In genomic region chr20:64261138-64261537, GRCh38 we compare ENCODE assay signal across 11 cellular contexts. TPM values are rescaled to one million over a fixed set of nuclear protein-coding genes. Genes with fewer than 3 reads are reported as not detected.
DNase-seq lines count a peak whose midpoint lies in the region; ATAC-seq and TF ChIP-seq lines count a peak whose summit lies in the region.
"Had no signal": no experiment of that assay in that cellular context is flagged by ENCODE, and none has a peak within 500 bp of the region (broad histone marks: within the 10 kb centered on the region; RNA-seq: fewer than 3 reads in every experiment).

No MANE protein-coding gene starts in this region.

- H3K27me3 ChIP-seq in breast epithelium (no peaks in the 10 kb centered on the region), mammary epithelial cell (ENCODE audit: insufficient read depth, low read length) (no peaks in the 10 kb centered on the region), lower lobe of right lung (ENCODE audit: low read depth) (no peaks in the 10 kb centered on the region), upper lobe of right lung (no peaks in the 10 kb centered on the region), SJCRH30 (no peaks in the 10 kb centered on the region)
- H3K27me3 ChIP-seq: MG63 had no signal

- ATAC-seq in lower lobe of right lung (peak; percentile 18 to 34), upper lobe of right lung (peak; percentile 48)
- no peak for ATAC-seq in activated CD4-positive, CD25-positive, alpha-beta regulatory T cell treated with anti-CD3 and anti-CD28 coated beads, Interleukin-2, amount 50 U/mL, for 24 hours

- no peaks in the 10 kb centered on the region for H4K20me1 ChIP-seq in mammary epithelial cell (ENCODE audit: insufficient read depth, low read length)

- H3K4me2 ChIP-seq in mammary epithelial cell (ENCODE audit: insufficient read depth, low read depth, low read length), result no peak overlapping the region

- whole genome bisulfite sequencing in mammary epithelial cell (ENCODE audit: low coverage, missing lambda C conversion rate), result 85% methylated on average over 8 of the region's 9 CpGs

- H3K9ac ChIP-seq in mammary epithelial cell (ENCODE audit: insufficient read depth, low read length), result no peak overlapping the region

- no peak for TF ChIP-seq POLR2A in breast epithelium (IDR thresholded peaks at IDR 0.05)

- peak overlapping the region; percentile 26 to 65 for H3K27ac ChIP-seq in breast epithelium
- no peak overlapping the region for H3K27ac ChIP-seq in mammary epithelial cell (ENCODE audit: insufficient read depth, low read depth, low read length)
- H3K27ac ChIP-seq in lower lobe of right lung, result peak overlapping the region; percentile 50
- H3K27ac ChIP-seq in upper lobe of right lung, result peak overlapping the region; percentile 47
- H3K27ac ChIP-seq in SJCRH30, result no peak overlapping the region

- CTCF ChIA-PET in mammary epithelial cell (lab: Charles Lee; ENCODE audit: low non-redundant PET), result no interaction called here

- H3K36me3 ChIP-seq in breast epithelium (no peaks in the 10 kb centered on the region), mammary epithelial cell (ENCODE audit: insufficient read depth, low read length) (no peaks in the 10 kb centered on the region), lower lobe of right lung (peaks cover 33% of the 10 kb centered on the region), upper lobe of right lung (peaks cover 10% of the 10 kb centered on the region), SJCRH30 (no peaks in the 10 kb centered on the region)

- no peak overlapping the region for H2AFZ ChIP-seq in mammary epithelial cell (ENCODE audit: low read depth, low read length)

- no peak for TF ChIP-seq CTCF in breast epithelium (IDR thresholded peaks at IDR 0.05)
- TF ChIP-seq CTCF in mammary epithelial cell (conservative IDR thresholded peaks at IDR 0.05 in 1 of 2, IDR thresholded peaks at IDR 0.05 in 1 of 2; ENCODE audit: extremely low read depth in 1 of 2, insufficient read depth in 1 of 2, low read depth in 1 of 2, low read length in 2 of 2), result no peak
- no peak for TF ChIP-seq CTCF in lower lobe of right lung (IDR thresholded peaks at IDR 0.05)
- no peak for TF ChIP-seq CTCF in upper lobe of right lung (IDR thresholded peaks at IDR 0.05)

- dilution Hi-C loops in mammary epithelial cell (cut with HindIII; ENCODE audit: low sequenced_read_pairs), result loop anchor here (5.0 kb wide), 1 partner anchor 44 kb away; no protein-coding TSS in a partner anchor

- H3K4me1 ChIP-seq in breast epithelium (peaks cover 0 to 10% of the 10 kb centered on the region in 2 donors), mammary epithelial cell (ENCODE audit: insufficient read depth, low read length) (peaks cover 7% of the 10 kb centered on the region), lower lobe of right lung (peaks cover 42% of the 10 kb centered on the region), upper lobe of right lung (peaks cover 44% of the 10 kb centered on the region), SJCRH30 (no peaks in the 10 kb centered on the region)

- in situ Hi-C loops in mammary epithelial cell (cut with MboI; ENCODE audit: low sequenced_read_pairs in 2 of 2), result no loop called here

- BruUV-seq in mammary epithelial cell (replicated peaks; lab: Mats Ljungman, UMichigan), result no TSS peak

- intact Hi-C loops in breast epithelium (cut with DNase I; ENCODE audit: low total_unique reads) (no loop called here), mammary epithelial cell (cut with micrococcal nuclease) (no loop called here), lower lobe of right lung (cut with DNase I) (no loop called here), upper lobe of right lung (cut with DNase I) (no loop called here)

- H3K79me2 ChIP-seq in mammary epithelial cell (ENCODE audit: insufficient read depth, low read length), result peaks cover 30% of the 10 kb centered on the region

- DNase-seq in breast epithelium (ENCODE audit: low spot score in 2 of 2) (no peak), mammary epithelial cell (no peak), dedifferentiated amniotic fluid mesenchymal stem cell (ENCODE audit: extremely low spot score) (peak; percentile 34), lower lobe of right lung (no peak), upper lobe of right lung (no peak), SJCRH30 (no peak), SIG-M5 treated with dmso at 0.1 percent for 504 hours (lab: John Stamatoyannopoulos, UW; ENCODE audit: unreplicated experiment) (no peak)
- DNase-seq: amniotic stem cell; MG63; stimulated activated CD4-positive, alpha-beta T cell treated with anti-CD3 and anti-CD28 coated beads, Interleukin-2, amount 100 ng/mL, for 24 hours had no signal

- H3K4me3 ChIP-seq in breast epithelium (peak overlapping the region in 1 of 3 donors; percentile 21), mammary epithelial cell (replicated peaks in 1 of 3; ENCODE audit: insufficient read depth in 1 of 3, low read depth in 2 of 3, low read length in 3 of 3) (no peak overlapping the region), lower lobe of right lung (peak overlapping the region; percentile 13), upper lobe of right lung (no peak overlapping the region), SJCRH30 (no peak overlapping the region)
- H3K4me3 ChIP-seq: MG63 had no signal

- H3K9me3 ChIP-seq in breast epithelium (no peaks in the 10 kb centered on the region), mammary epithelial cell (replicated peaks; ENCODE audit: insufficient read depth, low read length) (no peaks in the 10 kb centered on the region), lower lobe of right lung (no peaks in the 10 kb centered on the region), upper lobe of right lung (no peaks in the 10 kb centered on the region), SJCRH30 (replicated peaks) (no peaks in the 10 kb centered on the region)
- H3K9me3 ChIP-seq: MG63 had no signal

RNA-seq across cellular contexts. Expression of gene PCMTD2, which starts 5.6 kb away (rescaled TPM):
- total RNA-seq in breast epithelium (100 to 1,000 TPM in 1 of 3 donors, 10 to 100 TPM in 2; 73.7 to 119 (median 77.6) TPM), mammary epithelial cell (10 to 100 TPM; 28.4 to 42.7 TPM), lower lobe of right lung (65.8 TPM), upper lobe of right lung (58.8 TPM)
- polyA plus RNA-seq in mammary epithelial cell, result 13.1 TPM
- polyA minus RNA-seq in mammary epithelial cell, result 24.1 TPM
- total RNA-seq in SJCRH30 (2014; rRNA removed; shearing (Covaris generic)), result 24.2 and 31.0 TPM in 2 replicates

Comparison
In these comparisons a context has a peak if more than half of its experiments do, and no peak if none do; other contexts are left out.
1. H3K27ac ChIP-seq: peak in breast epithelium (2 of 2), lower lobe of right lung (single experiment) and upper lobe of right lung (single experiment); none in mammary epithelial cell (single experiment) and SJCRH30 (single experiment).
2. ATAC-seq: peak in lower lobe of right lung (2 of 2) and upper lobe of right lung (single experiment); none in activated CD4-positive, CD25-positive, alpha-beta regulatory T cell treated with anti-CD3 and anti-CD28 coated beads, Interleukin-2, amount 50 U/mL, for 24 hours (0 of 2).